14 cellular contexts compared by ENCODE assay signal in genomic region chr16:77868478-77868877, GRCh38.
DNase-seq lines count a peak whose midpoint lies in the region; ATAC-seq and TF ChIP-seq lines count a peak whose summit lies in the region.
"Had no signal": no experiment of that assay in that cellular context is flagged by ENCODE, and none has a peak within 500 bp of the region (broad histone marks: within the 10 kb centered on the region; RNA-seq: fewer than 3 reads in every experiment).

No MANE protein-coding gene starts in this region.

- 92% methylated on average over 3 of the region's 5 CpGs for WGBS in esophagus muscularis mucosa

- no peak overlapping the region for H3K27ac ChIP-seq in esophagus muscularis mucosa (replicated peaks in 1 of 4)
- H3K27ac ChIP-seq: foreskin keratinocyte had no signal

- peaks cover 0 to 8% (median 0%) of the 10 kb centered on the region in 4 donors for H3K4me1 ChIP-seq in esophagus muscularis mucosa
- H3K4me1 ChIP-seq: foreskin keratinocyte had no signal

- intact Hi-C loops in esophagus muscularis mucosa (cut with DNase I) = no loop called here
- intact Hi-C loops in posterior cingulate gyrus (cut with DNase I) = no loop called here

- peak; percentile 22 for DNase-seq in stimulated activated CD4-positive, alpha-beta T cell treated with anti-CD3 and anti-CD28 coated beads, Interleukin-15, amount 100 ng/mL, for 24 hours
- DNase-seq in stimulated activated CD4-positive, alpha-beta T cell treated with anti-CD3 and anti-CD28 coated beads, Interleukin-2, amount 100 ng/mL, for 48 hours = no peak
- DNase-seq in esophagus muscularis mucosa (ENCODE audit: extremely low spot score) (no peak), posterior cingulate gyrus (no peak), occipital lobe (lab: John Stamatoyannopoulos, UW) (no peak)
- DNase-seq: central memory CD4-positive, alpha-beta T cell; foreskin keratinocyte; MG63; mucosa of descending colon had no signal

- no peak for TF ChIP-seq EP300 in esophagus muscularis mucosa (IDR thresholded peaks at IDR 0.05)

- no peak overlapping the region for H3K4me3 ChIP-seq in esophagus muscularis mucosa
- H3K4me3 ChIP-seq: GM23338, MG63, mucosa of descending colon had no signal

- H3K36me3 ChIP-seq in esophagus muscularis mucosa = no peaks in the 10 kb centered on the region
- H3K36me3 ChIP-seq: MG63 had no signal

- ATAC-seq in GM21786 (IDR thresholded peaks at IDR 0.05; ENCODE audit: unreplicated experiment) (peak; percentile 84), HG03442 (IDR thresholded peaks at IDR 0.05; ENCODE audit: unreplicated experiment) (peak; percentile 94)
- no peak for ATAC-seq in activated CD4-positive, CD25-positive, alpha-beta regulatory T cell treated with anti-CD3 and anti-CD28 coated beads, Interleukin-2, amount 50 U/mL, for 24 hours
- ATAC-seq: foreskin keratinocyte, GM23338, mucosa of descending colon, Panc1 had no signal

- H3K27me3 ChIP-seq in esophagus muscularis mucosa = peaks cover 0 to 5% (median 0%) of the 10 kb centered on the region in 4 donors
- H3K27me3 ChIP-seq: foreskin keratinocyte, MG63 had no signal

- no peak for TF ChIP-seq CTCF in esophagus muscularis mucosa (IDR thresholded peaks at IDR 0.05)

- H3K9me3 ChIP-seq in esophagus muscularis mucosa = no peaks in the 10 kb centered on the region
- H3K9me3 ChIP-seq: MG63, mucosa of descending colon had no signal

- TF ChIP-seq POLR2A in esophagus muscularis mucosa (IDR thresholded peaks at IDR 0.05; ENCODE audit: low read depth) = no peak

Comparison
In these comparisons a context has a peak if more than half of its experiments do, and no peak if none do; other contexts are left out.
1. ATAC-seq: peak in GM21786 (single experiment) and HG03442 (single experiment); none in activated CD4-positive, CD25-positive, alpha-beta regulatory T cell treated with anti-CD3 and anti-CD28 coated beads, Interleukin-2, amount 50 U/mL, for 24 hours (0 of 2).